In genomic region chr20:61646453-61646852, GRCh38 we compare ENCODE assay signal across 27 cellular contexts.
"Had no signal": no experiment of that assay in that cellular context is flagged by ENCODE, and none has a peak within 500 bp of the region (broad histone marks: within the 10 kb centered on the region; RNA-seq: fewer than 3 reads in every experiment).

No MANE protein-coding gene starts in this region.

- H3K27me3 Mint-ChIP-seq: stimulated activated naive B cell treated with anti-CD40 and anti-IgM and Interleukin-4, amounts not matched to agents 10 μg/mL and 1 μg/mL and 100 μg/mL, for 72 hours had no signal

- ATAC-seq: naive thymus-derived CD4-positive, alpha-beta T cell; natural killer cell; right lobe of liver; stimulated activated effector memory CD8-positive, alpha-beta T cell treated with anti-CD3 and anti-CD28 coated beads, Interleukin-12 subunit alpha, Interleukin-12 subunit beta, amount 100 ng/mL, for 72 hours; stimulated activated naive B cell treated with anti-CD40 and anti-IgM and Interleukin-4, amounts not matched to agents 10 μg/mL and 1 μg/mL and 100 μg/mL, for 72 hours had no signal

- H3K9me3 Mint-ChIP-seq: natural killer cell; nephron; stimulated activated effector memory CD8-positive, alpha-beta T cell treated with anti-CD3 and anti-CD28 coated beads, Interleukin-12 subunit alpha, Interleukin-12 subunit beta, amount 100 ng/mL, for 72 hours; stimulated activated naive B cell treated with anti-CD40 and anti-IgM and Interleukin-4, amounts not matched to agents 10 μg/mL and 1 μg/mL and 100 μg/mL, for 72 hours had no signal

- DNase-seq: naive thymus-derived CD4-positive, alpha-beta T cell; natural killer cell; occipital lobe; ovary; retina; sigmoid colon; small intestine; stimulated activated CD4-positive, alpha-beta T cell treated with anti-CD3 and anti-CD28 coated beads, Interleukin-15, amount 100 ng/mL, for 24 hours; stimulated activated CD4-positive, alpha-beta T cell treated with anti-CD3 and anti-CD28 coated beads, Interleukin-2, amount 100 ng/mL, for 24 hours; stimulated activated CD4-positive, alpha-beta T cell treated with anti-CD3 and anti-CD28 coated beads, Interleukin-2, amount 100 ng/mL, for 48 hours; stimulated activated CD4-positive, alpha-beta T cell treated with anti-CD3 and anti-CD28 coated beads, Interleukin-4, amount 100 ng/mL, for 24 hours; stimulated activated naive B cell treated with anti-CD40 and anti-IgM and Interleukin-4, amounts not matched to agents 10 μg/mL and 1 μg/mL and 100 μg/mL, for 72 hours; stimulated activated naive CD4-positive, alpha-beta T cell treated with Interleukin-2 at 50 U/mL for 16 hours; stomach; thyroid gland; trophoblast cell; upper lobe of left lung had no signal

- H3K27ac Mint-ChIP-seq: naive thymus-derived CD4-positive, alpha-beta T cell; natural killer cell; nephron; neural progenitor cell; stimulated activated effector memory CD8-positive, alpha-beta T cell treated with anti-CD3 and anti-CD28 coated beads, Interleukin-12 subunit alpha, Interleukin-12 subunit beta, amount 100 ng/mL, for 72 hours; stimulated activated naive B cell treated with anti-CD40 and anti-IgM and Interleukin-4, amounts not matched to agents 10 μg/mL and 1 μg/mL and 100 μg/mL, for 72 hours had no signal

- H3K9me3 ChIP-seq: ovary, prostate gland, right lobe of liver, thyroid gland, upper lobe of left lung, vagina had no signal

- H3K4me3 ChIP-seq: neural progenitor cell, ovary, prostate gland, right atrium auricular region, right lobe of liver, sigmoid colon, stomach, thoracic aorta, thyroid gland, tibial nerve, upper lobe of left lung, vagina had no signal

- H3K4me1 ChIP-seq: neural progenitor cell, parathyroid adenoma, prostate gland, right atrium auricular region, right lobe of liver, sigmoid colon, stomach, thyroid gland, upper lobe of left lung, vagina had no signal

- H3K4me3 Mint-ChIP-seq: naive thymus-derived CD4-positive, alpha-beta T cell; natural killer cell; nephron; neural progenitor cell; stimulated activated effector memory CD8-positive, alpha-beta T cell treated with anti-CD3 and anti-CD28 coated beads, Interleukin-12 subunit alpha, Interleukin-12 subunit beta, amount 100 ng/mL, for 72 hours; stimulated activated naive B cell treated with anti-CD40 and anti-IgM and Interleukin-4, amounts not matched to agents 10 μg/mL and 1 μg/mL and 100 μg/mL, for 72 hours had no signal

- H3K27ac ChIP-seq: neural progenitor cell, ovary, parathyroid adenoma, prostate gland, right atrium auricular region, right lobe of liver, sigmoid colon, stomach, thoracic aorta, thyroid gland, tibial nerve, upper lobe of left lung, vagina had no signal

- H3K4me1 Mint-ChIP-seq: naive thymus-derived CD4-positive, alpha-beta T cell; natural killer cell; stimulated activated effector memory CD8-positive, alpha-beta T cell treated with anti-CD3 and anti-CD28 coated beads, Interleukin-12 subunit alpha, Interleukin-12 subunit beta, amount 100 ng/mL, for 72 hours; stimulated activated naive B cell treated with anti-CD40 and anti-IgM and Interleukin-4, amounts not matched to agents 10 μg/mL and 1 μg/mL and 100 μg/mL, for 72 hours had no signal

- H3K27me3 ChIP-seq: neural progenitor cell, ovary, right atrium auricular region, right lobe of liver, thyroid gland, tibial nerve, upper lobe of left lung, vagina had no signal
